10 cellular contexts compared by ENCODE assay signal in the genomic region with DNA sequence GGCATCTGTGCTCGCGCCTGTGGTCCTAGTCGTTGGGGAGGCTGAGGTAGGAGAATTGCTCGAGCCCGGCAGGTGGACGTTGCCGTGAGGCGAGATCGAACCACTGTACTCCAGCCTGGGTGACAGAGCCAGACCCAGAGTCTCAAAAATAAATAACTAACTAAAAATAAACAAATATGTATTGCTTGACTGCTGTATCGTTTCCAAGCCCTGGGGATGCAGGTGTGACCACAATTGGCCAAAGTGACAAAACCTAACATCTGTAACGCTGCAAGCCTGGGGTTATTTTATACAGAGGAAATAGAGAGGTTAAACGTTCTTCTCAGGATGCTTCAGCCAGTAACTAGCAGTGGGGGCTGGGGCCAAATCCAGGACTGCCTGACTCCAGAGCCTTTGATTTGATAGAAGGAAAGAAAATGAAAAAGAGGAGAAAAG. TPM values are rescaled to one million over a fixed set of nuclear protein-coding genes. Genes with fewer than 3 reads are reported as not detected.
DNase-seq lines count a peak whose midpoint lies in the region; ATAC-seq and TF ChIP-seq lines count a peak whose summit lies in the region.
"Had no signal": no experiment of that assay in that cellular context is flagged by ENCODE, and none has a peak within 500 bp of the region (broad histone marks: within the 10 kb centered on the region; RNA-seq: fewer than 3 reads in every experiment).

No MANE protein-coding gene starts in this region.

- H3K4me1 ChIP-seq in OCI-LY1 (ENCODE audit: insufficient read depth, low read length, severe bottlenecking) (peaks cover 34% of the 10 kb centered on the region), mucosa of rectum (ENCODE audit: control insufficient read depth in 2 of 2, insufficient read depth in 2 of 2, low read length in 2 of 2) (peaks cover 14 to 17% of the 10 kb centered on the region in 2 donors)

- H3K9me3 ChIP-seq in OCI-LY1 (ENCODE audit: low read length) = no peaks in the 10 kb centered on the region
- no peaks in the 10 kb centered on the region for H3K9me3 ChIP-seq in mucosa of rectum (ENCODE audit: control insufficient read depth in 2 of 2, low read length in 2 of 2)
- H3K9me3 ChIP-seq in WERI-Rb-1 (ENCODE audit: severe bottlenecking) = no peaks in the 10 kb centered on the region

- ATAC-seq in GM21447 (IDR thresholded peaks at IDR 0.05; ENCODE audit: unreplicated experiment) (peak; percentile 57), GM19397 (IDR thresholded peaks at IDR 0.05; ENCODE audit: unreplicated experiment) (no peak)
- ATAC-seq: left cardiac atrium had no signal

- H3K27me3 ChIP-seq in OCI-LY1 (ENCODE audit: insufficient read depth, low read length) (no peaks in the 10 kb centered on the region), mucosa of rectum (ENCODE audit: control insufficient read depth in 2 of 2, insufficient read depth in 2 of 2, low read length in 2 of 2) (no peaks in the 10 kb centered on the region), WERI-Rb-1 (ENCODE audit: insufficient read depth, low read depth, severe bottlenecking) (no peaks in the 10 kb centered on the region)

- CTCF ChIA-PET in GM10248 (lab: Yijun Ruan, JAX) = interaction anchor here (1.3 to 1.8 kb wide), 2 partner anchors 13 to 27 kb away, joined by 3 to 5 read pairs; no protein-coding TSS in a partner anchor

- H3K9ac ChIP-seq in OCI-LY1 (ENCODE audit: low read length) (peak overlapping the region; percentile 27; the same call in 1 of the 2 replicates), mucosa of rectum (ENCODE audit: low read depth in 1 of 2, low read length in 2 of 2) (no peak overlapping the region)

- peaks cover 30% of the 10 kb centered on the region for H3K79me2 ChIP-seq in OCI-LY1 (ENCODE audit: insufficient read depth, low read length)

- H2AFZ ChIP-seq in OCI-LY1 (ENCODE audit: low read length) = no peak overlapping the region

- no peak for TF ChIP-seq CTCF in GM10248 (IDR thresholded peaks at IDR 0.05; ENCODE audit: control extremely low read depth, extremely low read depth, low read depth, missing control alignments)
- no peak for TF ChIP-seq CTCF in OCI-LY1 (IDR thresholded peaks at IDR 0.05; ENCODE audit: low read length)
- TF ChIP-seq CTCF in WERI-Rb-1 (IDR thresholded peaks at IDR 0.05; ENCODE audit: low read depth, low read length) = no peak

- 0 out of 2 replicates have a peak, but pooled peaks cover 5% of the 10 kb centered on the region for H3F3A ChIP-seq in OCI-LY1 (ENCODE audit: insufficient read depth, low read length)

- H3K9me2 ChIP-seq in OCI-LY1 (ENCODE audit: low read depth, low read length) = no peaks in the 10 kb centered on the region

- H3K36me3 ChIP-seq in OCI-LY1 (ENCODE audit: insufficient read depth, low read length) (peaks cover 27% of the 10 kb centered on the region), mucosa of rectum (ENCODE audit: control insufficient read depth in 2 of 2, insufficient read depth in 2 of 2, low read length in 2 of 2) (peaks cover 6 to 7% of the 10 kb centered on the region in 2 donors), WERI-Rb-1 (peaks cover 28% of the 10 kb centered on the region)

- peak overlapping the region; percentile 46 for H3K4me2 ChIP-seq in OCI-LY1 (ENCODE audit: low read length)

- peak overlapping the region; percentile 100 for H3K4me3 ChIP-seq in OCI-LY1 (ENCODE audit: low read depth, low read length, poor library complexity, severe bottlenecking)
- no peak overlapping the region for H3K4me3 ChIP-seq in mucosa of rectum (ENCODE audit: low read length in 2 of 2)
- no peak overlapping the region for H3K4me3 ChIP-seq in WERI-Rb-1 (ENCODE audit: low read depth, low read length)

- H3K27ac ChIP-seq in OCI-LY1 (ENCODE audit: low read depth, low read length, poor library complexity, severe bottlenecking) (peak overlapping the region; percentile 99), mucosa of rectum (ENCODE audit: low read depth in 2 of 2, low read length in 2 of 2) (peak overlapping the region; percentile 5 to 32), WERI-Rb-1 (no peak overlapping the region)

- POLR2A ChIA-PET in GM10248 (lab: Yijun Ruan, JAX) = no interaction called here

- H4K20me1 ChIP-seq in OCI-LY1 (ENCODE audit: insufficient read depth, low read length) = 0 out of 2 replicates have a peak, but pooled peaks cover 4% of the 10 kb centered on the region

- DNase-seq in GM10248 (ENCODE audit: extremely low spot score) (peak; percentile 65), WERI-Rb-1 (no peak), occipital lobe (lab: John Stamatoyannopoulos, UW) (no peak), hypothalamus (lab: John Stamatoyannopoulos, UW) (no peak)
- DNase-seq: dermis blood vessel endothelial cell, left cardiac atrium had no signal

RNA-seq across cellular contexts. Expression of gene SRSF3, which starts 1.9 kb away (rescaled TPM):
- total RNA-seq in occipital lobe = 202 TPM

RNA-seq across cellular contexts. Expression of gene STK38, which starts 45.0 kb away (rescaled TPM):
- 11.9 TPM for total RNA-seq in occipital lobe
